ENCODE assay signal across 23 cellular contexts in genomic region chr17:36506831-36507230, GRCh38. TPM values are rescaled to one million over a fixed set of nuclear protein-coding genes. Genes with fewer than 3 reads are reported as not detected.
A peak's percentile ranks its signal among the peaks of the same experiment; 100 is the strongest.
DNase-seq lines count a peak whose midpoint lies in the region; FAIRE-seq and TF ChIP-seq lines count a peak whose summit lies in the region.
"Had no signal": no experiment of that assay in that cellular context is flagged by ENCODE, and none has a peak within 500 bp of the region (broad histone marks: within the 10 kb centered on the region; RNA-seq: fewer than 3 reads in every experiment).

No MANE protein-coding gene starts in this region.

- peak; percentile 37 for DNase-seq in activated effector memory CD4-positive, alpha-beta T cell treated with anti-CD3 and anti-CD28 coated beads, Interleukin-2, amount 50 U/mL, for 16 hours
- no peak for DNase-seq in activated effector memory CD4-positive, alpha-beta T cell treated with Interleukin-2 at 50 U/mL for 16 hours
- DNase-seq in astrocyte (ENCODE audit: low read depth): no peak
- peak; percentile 45 for DNase-seq in mesenteric fat pad (ENCODE audit: low spot score)
- no peak for DNase-seq in mucosa of gallbladder (ENCODE audit: low spot score)
- DNase-seq: AML-193; CD4-positive, alpha-beta memory T cell; COR-L47; GM23248; Kasumi-1; NCI-H1092 treated with DMSO at 0.1 percent for 48 hours; NCI-H1436; NCI-H187; NCI-H2081 treated with DMSO at 0.1 percent for 48 hours; NCI-H2171; NCI-H226; NCI-H510A; NCI-H69; SHP77 treated with DMSO at 0.1 percent for 48 hours had no signal

- no peaks in the 10 kb centered on the region for H3K4me1 ChIP-seq in astrocyte (ENCODE audit: insufficient read depth, low read length)
- H3K4me1 ChIP-seq: A549; BLaER1 treated with 17β-estradiol and CSF1 and Interleukin-3, amounts not matched to agents 10 nM and 100 nM had no signal

- H3K4me3 Mint-ChIP-seq in astrocyte (ENCODE audit: unreplicated experiment): no peak overlapping the region
- H3K4me3 Mint-ChIP-seq: CD4-positive, alpha-beta memory T cell had no signal

- H3K4me1 Mint-ChIP-seq in astrocyte (ENCODE audit: low read depth, unreplicated experiment): no peaks in the 10 kb centered on the region

- H3K9me3 ChIP-seq in astrocyte (ENCODE audit: insufficient read depth, low read depth, low read length): no peaks in the 10 kb centered on the region
- H3K9me3 ChIP-seq: A549; BLaER1 treated with 17β-estradiol and CSF1 and Interleukin-3, amounts not matched to agents 10 nM and 100 nM had no signal

- H3K27ac ChIP-seq in astrocyte (ENCODE audit: low read depth, low read length): no peak overlapping the region
- H3K27ac ChIP-seq: A549; BLaER1 treated with 17β-estradiol and CSF1 and Interleukin-3, amounts not matched to agents 10 nM and 100 nM; GM23248; SK-N-MC had no signal

- H3K27me3 ChIP-seq in astrocyte (ENCODE audit: insufficient read depth, low read length): no peaks in the 10 kb centered on the region
- H3K27me3 ChIP-seq: BLaER1 treated with 17β-estradiol and CSF1 and Interleukin-3, amounts not matched to agents 10 nM and 100 nM had no signal

- H3K36me3 Mint-ChIP-seq in astrocyte (ENCODE audit: low read depth, unreplicated experiment): peaks cover 39% of the 10 kb centered on the region

- no peaks in the 10 kb centered on the region for H4K20me1 ChIP-seq in astrocyte (ENCODE audit: insufficient read depth, low read length)

- H3K9ac ChIP-seq in astrocyte (ENCODE audit: low read length): no peak overlapping the region
- H3K9ac ChIP-seq: BLaER1 treated with 17β-estradiol and CSF1 and Interleukin-3, amounts not matched to agents 10 nM and 100 nM; GM23248 had no signal

- H2AFZ ChIP-seq in astrocyte (ENCODE audit: low read depth, low read length): no peak overlapping the region
- H2AFZ ChIP-seq: GM23248 had no signal

- peaks cover 16% of the 10 kb centered on the region for H3K36me3 ChIP-seq in astrocyte (ENCODE audit: insufficient read depth, low read length)

- no peak for TF ChIP-seq CTCF in astrocyte (IDR thresholded peaks at IDR 0.05; ENCODE audit: insufficient read depth, low read depth, low read length)

- no peak overlapping the region for H3K4me3 ChIP-seq in astrocyte (ENCODE audit: insufficient read depth, low read depth, low read length)
- H3K4me3 ChIP-seq: A549; BLaER1 treated with 17β-estradiol and CSF1 and Interleukin-3, amounts not matched to agents 10 nM and 100 nM; GM23248; SK-N-MC had no signal

- no peak overlapping the region for H3K4me2 ChIP-seq in astrocyte (ENCODE audit: low read length)
- H3K4me2 ChIP-seq: A549; BLaER1 treated with 17β-estradiol and CSF1 and Interleukin-3, amounts not matched to agents 10 nM and 100 nM had no signal

- H3K9me3 Mint-ChIP-seq in astrocyte (ENCODE audit: unreplicated experiment): no peaks in the 10 kb centered on the region
- H3K9me3 Mint-ChIP-seq: CD4-positive, alpha-beta memory T cell had no signal

- H3K79me2 ChIP-seq in astrocyte (ENCODE audit: insufficient read depth, low read length): no peaks in the 10 kb centered on the region

- peak overlapping the region; percentile 18 for H3K27ac Mint-ChIP-seq in astrocyte (ENCODE audit: unreplicated experiment)
- H3K27ac Mint-ChIP-seq: CD4-positive, alpha-beta memory T cell had no signal

- H3K27me3 Mint-ChIP-seq in astrocyte (ENCODE audit: low read depth, unreplicated experiment): no peaks in the 10 kb centered on the region
- H3K27me3 Mint-ChIP-seq: CD4-positive, alpha-beta memory T cell had no signal

- no peak for FAIRE-seq in astrocyte (lab: Jason Lieb, UNC)
- FAIRE-seq: A549, G401.6 had no signal

RNA-seq across cellular contexts. Expression of gene ZNHIT3, which starts 20.4 kb away (rescaled TPM):
- total RNA-seq in astrocyte: 26.4 and 29.4 TPM in 2 replicates
- total RNA-seq in mesenteric fat pad: 19.1 TPM
- 26.8 TPM for total RNA-seq in mucosa of gallbladder

RNA-seq across cellular contexts. Expression of gene MYO19, which starts 27.8 kb away (rescaled TPM):
- total RNA-seq in astrocyte (41.0 and 42.9 TPM in 2 replicates), mesenteric fat pad (46.8 TPM), mucosa of gallbladder (46.2 TPM)

RNA-seq across cellular contexts. Expression of gene PIGW, which starts 28.0 kb away (rescaled TPM):
- total RNA-seq in astrocyte (7.5 and 8.4 TPM in 2 replicates), mesenteric fat pad (8.9 TPM), mucosa of gallbladder (2.7 TPM)

RNA-seq across cellular contexts. Expression of gene GGNBP2, which starts 37.9 kb away (rescaled TPM):
- 80.0 and 80.8 TPM in 2 replicates for total RNA-seq in astrocyte
- total RNA-seq in mesenteric fat pad: 75.4 TPM
- 65.9 TPM for total RNA-seq in mucosa of gallbladder

Comparison
In these comparisons a context has a peak if more than half of its experiments do, and no peak if none do; other contexts are left out.
1. DNase-seq: peak in activated effector memory CD4-positive, alpha-beta T cell treated with anti-CD3 and anti-CD28 coated beads, Interleukin-2, amount 50 U/mL, for 16 hours (single experiment) and mesenteric fat pad (single experiment); none in activated effector memory CD4-positive, alpha-beta T cell treated with Interleukin-2 at 50 U/mL for 16 hours (single experiment), astrocyte (single experiment) and mucosa of gallbladder (single experiment).